13 cellular contexts compared by ENCODE assay signal in genomic region chr1:92838519-92838918, GRCh38. TPM values are rescaled to one million over a fixed set of nuclear protein-coding genes. Genes with fewer than 3 reads are reported as not detected.
DNase-seq lines count a peak whose midpoint lies in the region; ATAC-seq, FAIRE-seq and TF ChIP-seq lines count a peak whose summit lies in the region.
"Had no signal": no experiment of that assay in that cellular context is flagged by ENCODE, and none has a peak within 500 bp of the region (broad histone marks: within the 10 kb centered on the region; RNA-seq: fewer than 3 reads in every experiment).

No MANE protein-coding gene starts in this region.

- H3K4me3 ChIP-seq in HFF-Myc (replicated peaks; ENCODE audit: low read depth, low read length), result peak overlapping the region; percentile 8; the same call in 1 of the 2 replicates
- H3K4me3 ChIP-seq: esophagus squamous epithelium had no signal

- H3K4me3 Mint-ChIP-seq in T-helper 2 cell treated with Interferon-gamma antibody and Interleukin-4, amounts not matched to agents 5 μg/mL and 100 μg/mL, for 36 hours, result peak overlapping the region; percentile 7
- peak overlapping the region; percentile 92 for H3K4me3 Mint-ChIP-seq in activated naive CD8-positive, alpha-beta T cell treated with anti-CD3 and anti-CD28 coated beads for 36 hours
- no peak overlapping the region for H3K4me3 Mint-ChIP-seq in natural killer cell

- peaks cover 56% of the 10 kb centered on the region for H3K4me1 Mint-ChIP-seq in T-helper 2 cell treated with Interferon-gamma antibody and Interleukin-4, amounts not matched to agents 5 μg/mL and 100 μg/mL, for 36 hours (ENCODE audit: low read depth)
- peaks cover 77% of the 10 kb centered on the region for H3K4me1 Mint-ChIP-seq in activated naive CD8-positive, alpha-beta T cell treated with anti-CD3 and anti-CD28 coated beads for 36 hours
- peaks cover 69 to 70% of the 10 kb centered on the region in 2 donors for H3K4me1 Mint-ChIP-seq in natural killer cell

- H3K27me3 Mint-ChIP-seq in T-helper 2 cell treated with Interferon-gamma antibody and Interleukin-4, amounts not matched to agents 5 μg/mL and 100 μg/mL, for 36 hours (ENCODE audit: low read depth), result no peaks in the 10 kb centered on the region
- H3K27me3 Mint-ChIP-seq in activated naive CD8-positive, alpha-beta T cell treated with anti-CD3 and anti-CD28 coated beads for 36 hours, result no peaks in the 10 kb centered on the region
- H3K27me3 Mint-ChIP-seq in natural killer cell (ENCODE audit: low read depth in 2 of 2), result no peaks in the 10 kb centered on the region

- H3K36me3 Mint-ChIP-seq in T-helper 2 cell treated with Interferon-gamma antibody and Interleukin-4, amounts not matched to agents 5 μg/mL and 100 μg/mL, for 36 hours (ENCODE audit: low read depth), result peaks cover 88% of the 10 kb centered on the region
- peaks cover 87% of the 10 kb centered on the region for H3K36me3 Mint-ChIP-seq in activated naive CD8-positive, alpha-beta T cell treated with anti-CD3 and anti-CD28 coated beads for 36 hours
- H3K36me3 Mint-ChIP-seq in natural killer cell, result peaks cover 22% of the 10 kb centered on the region

- intact Hi-C loops in natural killer cell (cut with micrococcal nuclease), result no loop called here

- no peak overlapping the region for H3K27ac Mint-ChIP-seq in T-helper 2 cell treated with Interferon-gamma antibody and Interleukin-4, amounts not matched to agents 5 μg/mL and 100 μg/mL, for 36 hours
- peak overlapping the region; percentile 58 for H3K27ac Mint-ChIP-seq in activated naive CD8-positive, alpha-beta T cell treated with anti-CD3 and anti-CD28 coated beads for 36 hours
- peak overlapping the region; percentile 88 to 98 for H3K27ac Mint-ChIP-seq in natural killer cell

- ATAC-seq in natural killer cell, result no peak
- ATAC-seq in GM21825 (IDR thresholded peaks at IDR 0.05; ENCODE audit: unreplicated experiment), result no peak
- ATAC-seq: left ventricle myocardium superior had no signal

- TF ChIP-seq CTCF in HFF-Myc (IDR thresholded peaks at IDR 0.05; ENCODE audit: low read depth, low read length, missing control alignments) (no peak), natural killer cell (IDR thresholded peaks at IDR 0.05) (no peak)

- no peak for FAIRE-seq in frontal cortex (lab: Jason Lieb, UNC)
- FAIRE-seq: colon had no signal

- H3K9me3 Mint-ChIP-seq in T-helper 2 cell treated with Interferon-gamma antibody and Interleukin-4, amounts not matched to agents 5 μg/mL and 100 μg/mL, for 36 hours, result no peaks in the 10 kb centered on the region
- H3K9me3 Mint-ChIP-seq in activated naive CD8-positive, alpha-beta T cell treated with anti-CD3 and anti-CD28 coated beads for 36 hours, result no peaks in the 10 kb centered on the region
- H3K9me3 Mint-ChIP-seq in natural killer cell, result no peaks in the 10 kb centered on the region

- DNase-seq in T-helper 2 cell treated with Interferon-gamma antibody and Interleukin-4, amounts not matched to agents 5 μg/mL and 100 μg/mL, for 36 hours (ENCODE audit: low spot score), result no peak
- no peak for DNase-seq in T-helper 2 cell
- no peak for DNase-seq in HFF-Myc (ENCODE audit: extremely low read depth, low read depth)
- no peak for DNase-seq in activated naive CD8-positive, alpha-beta T cell treated with anti-CD3 and anti-CD28 coated beads for 36 hours
- DNase-seq in natural killer cell, result no peak
- DNase-seq in frontal cortex (ENCODE audit: low spot score in 2 of 2), result no peak
- DNase-seq in amygdala (lab: John Stamatoyannopoulos, UW), result no peak
- DNase-seq: esophagus squamous epithelium, left ventricle myocardium superior, NCI-H510A, OCI-M1 had no signal

RNA-seq across cellular contexts. Expression of gene RPL5, which starts 6.7 kb away (rescaled TPM):
- total RNA-seq in activated naive CD8-positive, alpha-beta T cell treated with anti-CD3 and anti-CD28 coated beads for 36 hours, result 1,000 to 10,000 TPM; 1,677 to 1,713 TPM
- 100 to 1,000 TPM; 573 to 679 (median 647) TPM for total RNA-seq in natural killer cell
- total RNA-seq in frontal cortex, result 2,066 TPM

RNA-seq across cellular contexts. Expression of gene EVI5, which starts 53.6 kb away (rescaled TPM):
- 10 to 100 TPM; 13.6 to 13.8 TPM for total RNA-seq in activated naive CD8-positive, alpha-beta T cell treated with anti-CD3 and anti-CD28 coated beads for 36 hours
- total RNA-seq in natural killer cell, result 1 to 10 TPM; 3.9 to 6.0 (median 5.5) TPM
- total RNA-seq in frontal cortex, result 56.7 TPM
